In the genomic region with DNA sequence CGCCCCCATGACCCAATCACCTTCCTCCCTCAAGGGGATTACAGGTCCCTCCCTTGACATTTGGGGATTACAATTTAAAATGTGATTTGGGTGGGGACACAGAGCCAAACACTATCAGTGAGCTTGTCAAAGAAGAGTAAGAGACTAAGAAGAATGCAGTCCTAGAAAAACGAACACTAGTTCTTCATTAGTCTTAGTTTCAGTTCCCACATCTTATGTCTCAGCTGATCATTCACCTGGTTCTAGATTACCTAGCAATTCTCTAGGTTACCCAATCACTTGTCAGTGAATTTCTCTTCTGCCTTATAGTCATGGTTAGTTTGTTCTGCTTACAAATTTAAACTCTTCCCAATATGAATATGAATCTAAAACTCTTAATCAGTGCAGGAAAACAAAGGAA, we compare ENCODE assay signal across 24 cellular contexts.
A peak's percentile ranks its signal among the peaks of the same experiment; 100 is the strongest.
DNase-seq lines count a peak whose midpoint lies in the region; ATAC-seq and TF ChIP-seq lines count a peak whose summit lies in the region.
"Had no signal": no experiment of that assay in that cellular context is flagged by ENCODE, and none has a peak within 500 bp of the region (broad histone marks: within the 10 kb centered on the region; RNA-seq: fewer than 3 reads in every experiment).

No MANE protein-coding gene starts in this region.

- no peak overlapping the region for H3K4me3 ChIP-seq in neural progenitor cell
- H3K4me3 ChIP-seq: MG63 had no signal

- H3K27me3 Mint-ChIP-seq in neural progenitor cell (ENCODE audit: insufficient read depth, low read depth): peaks cover 5% of the 10 kb centered on the region

- peaks cover 21% of the 10 kb centered on the region for H3K4me1 ChIP-seq in neural progenitor cell
- H3K4me1 ChIP-seq: BE2C had no signal

- ATAC-seq in GM21786 (IDR thresholded peaks at IDR 0.05; ENCODE audit: unreplicated experiment): peak; percentile 53
- peak; percentile 50 for ATAC-seq in HG03521 (IDR thresholded peaks at IDR 0.05; ENCODE audit: unreplicated experiment)
- no peak for ATAC-seq in GM21723 (IDR thresholded peaks at IDR 0.05; ENCODE audit: unreplicated experiment)

- H3K9me3 Mint-ChIP-seq in neural progenitor cell: no peaks in the 10 kb centered on the region
- H3K9me3 Mint-ChIP-seq: CD4-positive, alpha-beta T cell; H9; T-helper 1 cell treated with Interleukin-12 subunit alpha and Interleukin-12 subunit beta and Interleukin-4 antibody, amounts not matched to agents 30 μg/mL and 1 μg/mL, for 36 hours had no signal

- H3K27ac ChIP-seq in neural progenitor cell: no peak overlapping the region
- H3K27ac ChIP-seq: 22Rv1 had no signal

- H3K27me3 ChIP-seq in neural progenitor cell: no peaks in the 10 kb centered on the region
- H3K27me3 ChIP-seq: BE2C had no signal

- H2AFZ ChIP-seq in neural progenitor cell (replicated peaks): no peak overlapping the region

- peaks cover 42% of the 10 kb centered on the region for H3K4me1 Mint-ChIP-seq in neural progenitor cell

- H3K79me2 ChIP-seq in neural progenitor cell (ENCODE audit: low read depth): no peaks in the 10 kb centered on the region

- no peaks in the 10 kb centered on the region for H3K36me3 Mint-ChIP-seq in neural progenitor cell

- H3K27ac Mint-ChIP-seq in neural progenitor cell: no peak overlapping the region
- H3K27ac Mint-ChIP-seq: CD4-positive, alpha-beta T cell; H9; T-helper 1 cell treated with Interleukin-12 subunit alpha and Interleukin-12 subunit beta and Interleukin-4 antibody, amounts not matched to agents 30 μg/mL and 1 μg/mL, for 36 hours had no signal

- no peak overlapping the region for H3K4me3 Mint-ChIP-seq in neural progenitor cell
- H3K4me3 Mint-ChIP-seq: CD4-positive, alpha-beta T cell; H9; T-helper 1 cell treated with Interleukin-12 subunit alpha and Interleukin-12 subunit beta and Interleukin-4 antibody, amounts not matched to agents 30 μg/mL and 1 μg/mL, for 36 hours had no signal

- DNase-seq in NCI-H82 (lab: John Stamatoyannopoulos, UW) (peak; percentile 12), NCI-H82 treated with DMSO at 0.1 percent for 48 hours (lab: John Stamatoyannopoulos, UW; ENCODE audit: unreplicated experiment) (no peak), NCI-H1417 treated with DMSO at 0.1 percent for 48 hours (lab: John Stamatoyannopoulos, UW) (no peak), neural progenitor cell (ENCODE audit: low spot score) (no peak), hippocampal formation (lab: John Stamatoyannopoulos, UW) (no peak)
- DNase-seq: BE2C; Calu3; CD4-positive, alpha-beta T cell; DMS53; H9; IMR-90; Karpas-422; MG63; NCI-H1105; NCI-H187 treated with DMSO at 0.1 percent for 48 hours; NCI-H345; NCI-H526 treated with DMSO at 0.1 percent for 48 hours; RPMI8226; SIG-M5 had no signal

- H3K36me3 ChIP-seq in neural progenitor cell: no peaks in the 10 kb centered on the region
- H3K36me3 ChIP-seq: BE2C, MG63 had no signal

- TF ChIP-seq CTCF in neural progenitor cell (IDR thresholded peaks at IDR 0.05): no peak

- no peak overlapping the region for H3K4me2 ChIP-seq in neural progenitor cell

- no peak overlapping the region for H3K9ac ChIP-seq in neural progenitor cell

- no peaks in the 10 kb centered on the region for H4K20me1 ChIP-seq in neural progenitor cell (ENCODE audit: low read depth)

- H3K9me3 ChIP-seq in neural progenitor cell (ENCODE audit: low read depth): no peaks in the 10 kb centered on the region
- H3K9me3 ChIP-seq: BE2C, MG63 had no signal

- no peaks in the 10 kb centered on the region for H3F3A ChIP-seq in neural progenitor cell (ENCODE audit: low read depth)
